1 cellular context compared by ENCODE assay signal in genomic region chr4:105181259-105181658, GRCh38.
TF ChIP-seq lines count a peak whose summit lies in the region.

No MANE protein-coding gene starts in this region.

TF ChIP-seq in GM23338, 12 proteins besides CTCF, POLR2A, EP300 and RAD21 (continued from another document):
- TF ChIP-seq, protein P1, sequence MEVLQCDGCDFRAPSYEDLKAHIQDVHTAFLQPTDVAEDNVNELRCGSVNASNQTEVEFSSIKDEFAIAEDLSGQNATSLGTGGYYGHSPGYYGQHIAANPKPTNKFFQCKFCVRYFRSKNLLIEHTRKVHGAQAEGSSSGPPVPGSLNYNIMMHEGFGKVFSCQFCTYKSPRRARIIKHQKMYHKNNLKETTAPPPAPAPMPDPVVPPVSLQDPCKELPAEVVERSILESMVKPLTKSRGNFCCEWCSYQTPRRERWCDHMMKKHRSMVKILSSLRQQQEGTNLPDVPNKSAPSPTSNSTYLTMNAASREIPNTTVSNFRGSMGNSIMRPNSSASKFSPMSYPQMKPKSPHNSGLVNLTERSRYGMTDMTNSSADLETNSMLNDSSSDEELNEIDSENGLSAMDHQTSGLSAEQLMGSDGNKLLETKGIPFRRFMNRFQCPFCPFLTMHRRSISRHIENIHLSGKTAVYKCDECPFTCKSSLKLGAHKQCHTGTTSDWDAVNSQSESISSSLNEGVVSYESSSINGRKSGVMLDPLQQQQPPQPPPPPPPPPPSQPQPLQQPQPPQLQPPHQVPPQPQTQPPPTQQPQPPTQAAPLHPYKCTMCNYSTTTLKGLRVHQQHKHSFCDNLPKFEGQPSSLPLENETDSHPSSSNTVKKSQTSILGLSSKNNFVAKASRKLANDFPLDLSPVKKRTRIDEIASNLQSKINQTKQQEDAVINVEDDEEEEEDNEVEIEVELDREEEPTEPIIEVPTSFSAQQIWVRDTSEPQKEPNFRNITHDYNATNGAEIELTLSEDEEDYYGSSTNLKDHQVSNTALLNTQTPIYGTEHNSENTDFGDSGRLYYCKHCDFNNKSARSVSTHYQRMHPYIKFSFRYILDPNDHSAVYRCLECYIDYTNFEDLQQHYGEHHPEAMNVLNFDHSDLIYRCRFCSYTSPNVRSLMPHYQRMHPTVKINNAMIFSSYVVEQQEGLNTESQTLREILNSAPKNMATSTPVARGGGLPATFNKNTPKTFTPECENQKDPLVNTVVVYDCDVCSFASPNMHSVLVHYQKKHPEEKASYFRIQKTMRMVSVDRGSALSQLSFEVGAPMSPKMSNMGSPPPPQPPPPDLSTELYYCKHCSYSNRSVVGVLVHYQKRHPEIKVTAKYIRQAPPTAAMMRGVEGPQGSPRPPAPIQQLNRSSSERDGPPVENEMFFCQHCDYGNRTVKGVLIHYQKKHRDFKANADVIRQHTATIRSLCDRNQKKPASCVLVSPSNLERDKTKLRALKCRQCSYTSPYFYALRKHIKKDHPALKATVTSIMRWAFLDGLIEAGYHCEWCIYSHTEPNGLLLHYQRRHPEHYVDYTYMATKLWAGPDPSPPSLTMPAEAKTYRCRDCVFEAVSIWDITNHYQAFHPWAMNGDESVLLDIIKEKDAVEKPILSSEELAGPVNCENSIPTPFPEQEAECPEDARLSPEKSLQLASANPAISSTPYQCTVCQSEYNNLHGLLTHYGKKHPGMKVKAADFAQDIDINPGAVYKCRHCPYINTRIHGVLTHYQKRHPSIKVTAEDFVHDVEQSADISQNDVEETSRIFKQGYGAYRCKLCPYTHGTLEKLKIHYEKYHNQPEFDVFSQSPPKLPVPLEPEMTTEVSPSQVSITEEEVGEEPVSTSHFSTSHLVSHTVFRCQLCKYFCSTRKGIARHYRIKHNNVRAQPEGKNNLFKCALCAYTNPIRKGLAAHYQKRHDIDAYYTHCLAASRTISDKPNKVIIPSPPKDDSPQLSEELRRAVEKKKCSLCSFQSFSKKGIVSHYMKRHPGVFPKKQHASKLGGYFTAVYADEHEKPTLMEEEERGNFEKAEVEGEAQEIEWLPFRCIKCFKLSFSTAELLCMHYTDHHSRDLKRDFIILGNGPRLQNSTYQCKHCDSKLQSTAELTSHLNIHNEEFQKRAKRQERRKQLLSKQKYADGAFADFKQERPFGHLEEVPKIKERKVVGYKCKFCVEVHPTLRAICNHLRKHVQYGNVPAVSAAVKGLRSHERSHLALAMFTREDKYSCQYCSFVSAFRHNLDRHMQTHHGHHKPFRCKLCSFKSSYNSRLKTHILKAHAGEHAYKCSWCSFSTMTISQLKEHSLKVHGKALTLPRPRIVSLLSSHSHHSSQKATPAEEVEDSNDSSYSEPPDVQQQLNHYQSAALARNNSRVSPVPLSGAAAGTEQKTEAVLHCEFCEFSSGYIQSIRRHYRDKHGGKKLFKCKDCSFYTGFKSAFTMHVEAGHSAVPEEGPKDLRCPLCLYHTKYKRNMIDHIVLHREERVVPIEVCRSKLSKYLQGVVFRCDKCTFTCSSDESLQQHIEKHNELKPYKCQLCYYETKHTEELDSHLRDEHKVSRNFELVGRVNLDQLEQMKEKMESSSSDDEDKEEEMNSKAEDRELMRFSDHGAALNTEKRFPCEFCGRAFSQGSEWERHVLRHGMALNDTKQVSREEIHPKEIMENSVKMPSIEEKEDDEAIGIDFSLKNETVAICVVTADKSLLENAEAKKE (CRISPR knock-in tag; IDR thresholded peaks at IDR 0.05): no peak
- TF ChIP-seq EZH2phosphoT487 (IDR thresholded peaks at IDR 0.05; ENCODE audit: unreplicated experiment): no peak
- no peak for TF ChIP-seq JUNB (IDR thresholded peaks at IDR 0.05; ENCODE audit: unreplicated experiment)
- no peak for TF ChIP-seq POLR2AphosphoS5 (IDR thresholded peaks at IDR 0.05; ENCODE audit: low read depth)
- no peak for TF ChIP-seq CREB1 (CRISPR knock-in tag; IDR thresholded peaks at IDR 0.05; ENCODE audit: low read depth)
